Comparison of ENCODE assay signal across 8 cellular contexts in the genomic region with DNA sequence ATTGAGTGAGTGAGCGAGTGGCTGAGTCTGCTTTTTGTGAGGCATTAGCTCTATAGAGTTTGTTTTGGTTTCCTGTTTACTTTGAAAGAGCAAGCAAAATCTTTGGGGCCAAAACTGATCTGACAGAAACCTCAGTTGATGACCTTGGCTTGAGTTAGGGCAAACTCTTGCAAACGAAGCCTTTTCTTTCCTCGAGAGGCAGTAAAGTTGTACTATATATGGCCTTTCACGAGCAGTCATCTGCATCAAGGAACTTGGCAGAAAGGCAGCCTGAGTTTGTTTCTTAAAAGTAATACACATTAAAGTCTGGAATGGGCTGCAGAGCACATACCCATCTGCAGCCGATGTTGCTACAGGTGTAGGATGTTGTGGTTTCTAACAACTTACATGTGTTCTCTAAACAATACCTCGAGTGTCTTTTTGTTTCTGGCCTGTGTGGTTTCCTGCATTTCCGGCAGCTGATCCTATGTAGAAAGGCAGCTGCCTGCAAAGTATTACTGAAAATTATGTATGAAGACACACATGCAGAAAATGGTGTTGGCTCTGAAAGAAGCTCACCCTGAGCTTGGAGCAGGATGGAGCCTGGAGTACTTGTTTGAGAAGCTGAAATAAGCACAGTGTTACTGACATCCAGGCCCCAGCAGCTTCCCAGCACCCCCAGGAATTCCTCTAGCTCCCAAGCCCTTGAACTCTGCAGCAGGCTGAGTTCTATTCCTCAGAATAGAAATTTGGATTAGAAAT.
A peak's percentile ranks its signal among the peaks of the same experiment; 100 is the strongest.
DNase-seq lines count a peak whose midpoint lies in the region; ATAC-seq lines count a peak whose summit lies in the region.

No MANE protein-coding gene starts in this region.

- DNase-seq in CD4-positive, CD25-positive, alpha-beta regulatory T cell, result peak; percentile 4 to 75 (median 67)
- peak; percentile 37 for DNase-seq in RPMI7951 (ENCODE audit: low read depth)
- DNase-seq in mucosa of gallbladder (ENCODE audit: low spot score), result peak; percentile 23
- no peak for DNase-seq in posterior cingulate gyrus
- DNase-seq in GM03348 (ENCODE audit: low spot score), result no peak
- DNase-seq in MV-4-11 (lab: John Stamatoyannopoulos, UW), result no peak

- peaks cover 0 to 25% (median 15%) of the 10 kb centered on the region in 4 donors for H3K4me1 Mint-ChIP-seq in CD4-positive, CD25-positive, alpha-beta regulatory T cell

- H3K27me3 Mint-ChIP-seq in CD4-positive, CD25-positive, alpha-beta regulatory T cell, result peaks cover 60% of the 10 kb centered on the region

- H3K27ac ChIP-seq in CD4-positive, CD25-positive, alpha-beta regulatory T cell (ENCODE audit: insufficient read depth, low read length, poor library complexity, severe bottlenecking), result no peak overlapping the region

- peak overlapping the region; percentile 32 to 80 (median 57) for H3K4me3 Mint-ChIP-seq in CD4-positive, CD25-positive, alpha-beta regulatory T cell

- intact Hi-C loops in posterior cingulate gyrus (cut with DNase I), result no loop called here

- H3K27me3 ChIP-seq in CD4-positive, CD25-positive, alpha-beta regulatory T cell (ENCODE audit: control insufficient read depth, insufficient read depth, low read length), result peaks cover 17% of the 10 kb centered on the region

- H3K9me3 Mint-ChIP-seq in CD4-positive, CD25-positive, alpha-beta regulatory T cell, result peaks cover 0 to 18% (median 6%) of the 10 kb centered on the region in 7 donors

- peaks cover 11% of the 10 kb centered on the region for H3K36me3 Mint-ChIP-seq in CD4-positive, CD25-positive, alpha-beta regulatory T cell

- peak overlapping the region; percentile 58 for H3K4me3 ChIP-seq in CD4-positive, CD25-positive, alpha-beta regulatory T cell (ENCODE audit: low read depth, low read length)

- H3K27ac Mint-ChIP-seq in CD4-positive, CD25-positive, alpha-beta regulatory T cell, result peak overlapping the region in 1 of 3 donors; percentile 29

- peaks cover 19 to 24% of the 10 kb centered on the region in 2 experiments for H3K9me3 ChIP-seq in CD4-positive, CD25-positive, alpha-beta regulatory T cell (ENCODE audit: control insufficient read depth in 2 of 2, low read length in 2 of 2)

- H3K4me1 ChIP-seq in CD4-positive, CD25-positive, alpha-beta regulatory T cell (ENCODE audit: control insufficient read depth, insufficient read depth, low read length, poor library complexity, severe bottlenecking), result peaks cover 20% of the 10 kb centered on the region

- no peaks in the 10 kb centered on the region for H3K36me3 ChIP-seq in CD4-positive, CD25-positive, alpha-beta regulatory T cell (ENCODE audit: control insufficient read depth, insufficient read depth, low read length)

- peak; percentile 77 to 90 for ATAC-seq in CD4-positive, CD25-positive, alpha-beta regulatory T cell (ENCODE audit: low read depth in 2 of 2)
- ATAC-seq in GM18907 (IDR thresholded peaks at IDR 0.05; ENCODE audit: unreplicated experiment), result peak; percentile 94
- peak; percentile 84 for ATAC-seq in HG03060 (IDR thresholded peaks at IDR 0.05; ENCODE audit: low read depth, unreplicated experiment)

Comparison
In these comparisons a context has a peak if more than half of its experiments do, and no peak if none do; other contexts are left out.
1. DNase-seq: peak in CD4-positive, CD25-positive, alpha-beta regulatory T cell (3 of 3), RPMI7951 (single experiment) and mucosa of gallbladder (single experiment); none in posterior cingulate gyrus (0 of 10), GM03348 (single experiment) and MV-4-11 (single experiment).
2. Peak in every context shown above with its lines, with median percentiles within 50 percentile points of each other: ATAC-seq.